26 cellular contexts compared by ENCODE assay signal in the genomic region with DNA sequence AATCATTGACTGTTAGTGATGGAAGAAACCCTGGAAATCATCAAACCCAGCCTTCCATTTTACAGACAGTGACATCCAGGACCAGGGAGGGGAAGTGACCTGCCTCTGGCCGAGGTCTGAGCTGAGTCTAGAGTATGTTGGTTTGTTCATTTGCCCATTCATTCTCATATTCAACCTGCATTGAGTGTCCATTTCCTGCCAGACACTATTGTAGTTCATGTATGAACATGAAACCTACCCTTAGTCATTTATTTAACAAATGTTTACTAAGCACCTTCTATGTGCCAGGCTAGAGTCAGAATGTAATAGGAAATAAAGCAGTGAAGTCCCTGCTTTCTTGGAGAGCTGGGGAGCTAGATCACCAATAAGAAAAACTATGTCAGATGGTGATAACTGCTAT. TPM values are rescaled to one million over a fixed set of nuclear protein-coding genes. Genes with fewer than 3 reads are reported as not detected.
"Had no signal": no experiment of that assay in that cellular context is flagged by ENCODE, and none has a peak within 500 bp of the region (broad histone marks: within the 10 kb centered on the region; RNA-seq: fewer than 3 reads in every experiment).

No MANE protein-coding gene starts in this region.

- DNase-seq: activated B cell treated with CpG ODN at 0.5 μM for 24 hours; activated CD4-positive, alpha-beta memory T cell treated with anti-CD3 and anti-CD28 coated beads, Interleukin-2, amount 10 ng/mL, durations not matched to agents 7 days and 5 days; activated CD4-positive, alpha-beta T cell treated with anti-CD3 and anti-CD28 coated beads for 48 hours; activated naive CD4-positive, alpha-beta T cell; activated T-cell treated with anti-CD3 and anti-CD28 coated beads, Interleukin-2, amount 50 U/mL, for 1 hour; colonic mucosa; foreskin fibroblast; kidney; mesendoderm; naive B cell; occipital lobe; retina; stimulated activated CD4-positive, alpha-beta T cell treated with anti-CD3 and anti-CD28 coated beads, Interleukin-2, amount 100 ng/mL, for 48 hours; stimulated activated CD8-positive, alpha-beta memory T cell treated with anti-CD3 and anti-CD28 coated beads, Interleukin-4, amount 100 ng/mL, for 48 hours; stimulated activated naive CD4-positive, alpha-beta T cell; SW 1271; T-helper 17 cell; testis; trophoblast cell had no signal

- H3K4me1 Mint-ChIP-seq: activated B cell treated with CpG ODN at 0.5 μM for 24 hours; activated CD4-positive, alpha-beta memory T cell treated with anti-CD3 and anti-CD28 coated beads, Interleukin-2, amount 10 ng/mL, durations not matched to agents 7 days and 5 days; central memory CD8-positive, alpha-beta T cell; naive B cell; T-helper 17 cell had no signal

- H3K36me3 Mint-ChIP-seq: activated naive CD8-positive, alpha-beta T cell; naive B cell had no signal

- H3K4me3 Mint-ChIP-seq: activated B cell treated with CpG ODN at 0.5 μM for 24 hours; activated CD4-positive, alpha-beta memory T cell treated with anti-CD3 and anti-CD28 coated beads, Interleukin-2, amount 10 ng/mL, durations not matched to agents 7 days and 5 days; activated naive CD8-positive, alpha-beta T cell; central memory CD8-positive, alpha-beta T cell; naive B cell; neural crest cell; T-helper 17 cell had no signal

- ATAC-seq: T-helper 17 cell had no signal

- H3K9me3 Mint-ChIP-seq: activated CD4-positive, alpha-beta memory T cell treated with anti-CD3 and anti-CD28 coated beads, Interleukin-2, amount 10 ng/mL, durations not matched to agents 7 days and 5 days; activated T-helper 2 cell treated with anti-CD3 and anti-CD28 coated beads, Interferon-gamma antibody, Interleukin-2, Interleukin-4, amounts not matched to agents 10 μg/mL and 5 μg/mL and 100 μg/mL, durations not matched to agents 14 hours and 24 hours and 36 hours; central memory CD8-positive, alpha-beta T cell; neural crest cell had no signal

- H3K27ac Mint-ChIP-seq: activated B cell treated with CpG ODN at 0.5 μM for 24 hours; activated CD4-positive, alpha-beta memory T cell treated with anti-CD3 and anti-CD28 coated beads, Interleukin-2, amount 10 ng/mL, durations not matched to agents 7 days and 5 days; activated naive CD8-positive, alpha-beta T cell; activated T-helper 2 cell treated with anti-CD3 and anti-CD28 coated beads, Interferon-gamma antibody, Interleukin-2, Interleukin-4, amounts not matched to agents 10 μg/mL and 5 μg/mL and 100 μg/mL, durations not matched to agents 14 hours and 24 hours and 36 hours; progenitor cell of endocrine pancreas; T-helper 17 cell had no signal

- H3K27me3 Mint-ChIP-seq: progenitor cell of endocrine pancreas had no signal

RNA-seq across cellular contexts. Expression of a gene that starts 51.3 kb away (rescaled TPM):
- total RNA-seq: activated CD4-positive, alpha-beta memory T cell treated with anti-CD3 and anti-CD28 coated beads, Interleukin-2, amount 10 ng/mL, durations not matched to agents 7 days and 5 days; activated T-helper 2 cell treated with anti-CD3 and anti-CD28 coated beads, Interferon-gamma antibody, Interleukin-2, Interleukin-4, amounts not matched to agents 10 μg/mL and 5 μg/mL and 100 μg/mL, durations not matched to agents 14 hours and 24 hours and 36 hours; epithelial cell of proximal tubule; glomerular endothelial cell had no signal
